ENCODE assay signal across 26 cellular contexts in the genomic region with DNA sequence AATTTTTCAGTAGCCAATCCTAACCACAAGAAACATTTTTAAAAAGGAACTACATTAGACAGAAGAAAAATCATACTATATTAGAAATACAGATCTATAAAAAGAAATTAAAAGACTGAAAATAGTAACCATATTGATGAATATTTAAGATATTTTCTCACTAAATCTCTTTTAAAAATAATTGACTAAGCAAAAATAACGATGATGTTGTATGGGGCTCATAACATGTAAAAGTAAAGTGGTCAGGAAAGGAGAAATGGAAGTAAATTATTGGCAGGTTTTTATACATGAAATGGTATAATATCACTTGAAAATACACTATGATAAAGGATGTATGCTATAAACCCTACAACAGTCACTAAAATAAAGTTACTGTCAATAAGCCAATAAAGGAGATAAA.
"Had no signal": no experiment of that assay in that cellular context is flagged by ENCODE, and none has a peak within 500 bp of the region (broad histone marks: within the 10 kb centered on the region; RNA-seq: fewer than 3 reads in every experiment).

No MANE protein-coding gene starts in this region.

- ATAC-seq: activated CD8-positive, alpha-beta memory T cell treated with anti-CD3 and anti-CD28 coated beads, Interleukin-2, amount 10 ng/mL, durations not matched to agents 7 days and 5 days; activated naive CD4-positive, alpha-beta T cell treated with anti-CD3 and anti-CD28 coated beads, Interleukin-2, amount 50 U/mL, for 72 hours; activated naive CD8-positive, alpha-beta T cell treated with anti-CD3 and anti-CD28 coated beads, Interleukin-2, amount 50 U/mL, for 24 hours; activated T-cell treated with anti-CD3 and anti-CD28 coated beads, Interleukin-2, amount 50 U/mL, for 4 hours had no signal

- H3K36me3 ChIP-seq: brain microvascular endothelial cell, MG63, SJSA1 had no signal

- H3K9me3 Mint-ChIP-seq: activated B cell treated with CpG ODN at 0.5 μM for 24 hours; activated CD4-positive, alpha-beta T cell treated with anti-CD3 and anti-CD28 coated beads, Interleukin-2, amount 10 ng/mL, durations not matched to agents 24 days and 14 days; activated naive CD8-positive, alpha-beta T cell treated with anti-CD3 and anti-CD28 coated beads, Interleukin-2, amount 50 U/mL, for 24 hours; activated T-cell treated with anti-CD3 and anti-CD28 coated beads, Interleukin-2, amount 50 U/mL, for 4 hours; T-helper 1 cell treated with Interleukin-12 subunit alpha and Interleukin-12 subunit beta and Interleukin-4 antibody, amounts not matched to agents 30 μg/mL and 1 μg/mL, for 36 hours had no signal

- H3K27me3 ChIP-seq: brain microvascular endothelial cell, MG63, SJSA1 had no signal

- H3K27me3 Mint-ChIP-seq: activated B cell treated with CpG ODN at 0.5 μM for 24 hours; activated CD8-positive, alpha-beta memory T cell treated with anti-CD3 and anti-CD28 coated beads, Interleukin-2, amount 10 ng/mL, durations not matched to agents 7 days and 5 days; activated naive CD8-positive, alpha-beta T cell treated with anti-CD3 and anti-CD28 coated beads, Interleukin-2, amount 50 U/mL, for 24 hours had no signal

- H3K4me3 ChIP-seq: MG63, SJSA1 had no signal

- DNase-seq: activated B cell treated with CpG ODN at 0.5 μM for 24 hours; activated CD4-positive, alpha-beta T cell treated with anti-CD3 and anti-CD28 coated beads for 1 hour; activated CD4-positive, alpha-beta T cell treated with anti-CD3 and anti-CD28 coated beads, Interleukin-2, amount 10 ng/mL, durations not matched to agents 24 days and 14 days; activated CD4-positive, alpha-beta T cell treated with anti-CD3 and anti-CD28 coated beads, Interleukin-2, amount 50 U/mL, for 48 hours; activated CD8-positive, alpha-beta memory T cell treated with anti-CD3 and anti-CD28 coated beads, Interleukin-2, amount 10 ng/mL, durations not matched to agents 7 days and 5 days; activated effector memory CD4-positive, alpha-beta T cell treated with anti-CD3 and anti-CD28 coated beads, Interleukin-2, amount 50 U/mL, for 16 hours; activated naive CD4-positive, alpha-beta T cell treated with Interleukin-2 at 50 U/mL for 16 hours; activated naive CD8-positive, alpha-beta T cell treated with anti-CD3 and anti-CD28 coated beads, Interleukin-2, amount 50 U/mL, for 24 hours; activated T-cell treated with anti-CD3 and anti-CD28 coated beads, Interleukin-2, amount 50 U/mL, for 4 hours; amniotic stem cell; brain microvascular endothelial cell; cerebellar nuclear complex; KG1; MG63; MV-4-11; NCI-H1092 treated with DMSO at 0.1 percent for 48 hours; NCI-H1417 treated with DMSO at 0.1 percent for 48 hours; NCI-H1694; NCI-H2029; NCI-H2107; NCI-H524; Right ventricle myocardium superior had no signal

- H3K27ac Mint-ChIP-seq: activated B cell treated with CpG ODN at 0.5 μM for 24 hours; activated CD4-positive, alpha-beta T cell treated with anti-CD3 and anti-CD28 coated beads, Interleukin-2, amount 10 ng/mL, durations not matched to agents 24 days and 14 days; activated naive CD4-positive, alpha-beta T cell treated with anti-CD3 and anti-CD28 coated beads, Interleukin-2, amount 50 U/mL, for 72 hours; activated naive CD8-positive, alpha-beta T cell treated with anti-CD3 and anti-CD28 coated beads, Interleukin-2, amount 50 U/mL, for 24 hours; T-helper 1 cell treated with Interleukin-12 subunit alpha and Interleukin-12 subunit beta and Interleukin-4 antibody, amounts not matched to agents 30 μg/mL and 1 μg/mL, for 36 hours had no signal

- H3K36me3 Mint-ChIP-seq: activated CD8-positive, alpha-beta memory T cell treated with anti-CD3 and anti-CD28 coated beads, Interleukin-2, amount 10 ng/mL, durations not matched to agents 7 days and 5 days had no signal

- H3K9me3 ChIP-seq: MG63, SJSA1 had no signal

- H3K27ac ChIP-seq: brain microvascular endothelial cell, RWPE1, SJSA1 had no signal

- H3K4me3 Mint-ChIP-seq: activated B cell treated with CpG ODN at 0.5 μM for 24 hours; activated CD4-positive, alpha-beta T cell treated with anti-CD3 and anti-CD28 coated beads, Interleukin-2, amount 10 ng/mL, durations not matched to agents 24 days and 14 days; activated CD8-positive, alpha-beta memory T cell treated with anti-CD3 and anti-CD28 coated beads, Interleukin-2, amount 10 ng/mL, durations not matched to agents 7 days and 5 days; activated naive CD8-positive, alpha-beta T cell treated with anti-CD3 and anti-CD28 coated beads, Interleukin-2, amount 50 U/mL, for 24 hours; activated T-cell treated with anti-CD3 and anti-CD28 coated beads, Interleukin-2, amount 50 U/mL, for 4 hours; T-helper 1 cell treated with Interleukin-12 subunit alpha and Interleukin-12 subunit beta and Interleukin-4 antibody, amounts not matched to agents 30 μg/mL and 1 μg/mL, for 36 hours had no signal
